Comparison of ENCODE assay signal across 27 cellular contexts in the genomic region with DNA sequence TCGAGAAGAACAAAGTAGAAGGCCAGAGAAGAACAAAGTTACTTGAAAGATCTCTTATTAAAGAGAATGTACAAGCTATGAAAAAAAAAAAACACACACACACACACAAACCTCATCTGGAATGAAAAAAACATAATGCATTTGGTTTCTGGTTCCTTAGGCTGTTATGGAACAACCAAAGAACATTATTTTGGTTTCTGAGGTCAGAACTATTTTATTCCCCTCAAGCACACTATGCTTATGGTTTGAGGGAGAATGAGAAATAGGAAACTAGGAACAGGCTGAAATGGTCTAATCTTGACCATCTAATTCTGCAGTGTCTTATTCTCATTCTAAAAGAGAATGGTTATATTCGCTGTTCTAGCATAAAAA. TPM values are rescaled to one million over a fixed set of nuclear protein-coding genes. Genes with fewer than 3 reads are reported as not detected.
DNase-seq lines count a peak whose midpoint lies in the region; ATAC-seq, FAIRE-seq and TF ChIP-seq lines count a peak whose summit lies in the region.
"Had no signal": no experiment of that assay in that cellular context is flagged by ENCODE, and none has a peak within 500 bp of the region (broad histone marks: within the 10 kb centered on the region; RNA-seq: fewer than 3 reads in every experiment).

No MANE protein-coding gene starts in this region.

- no peak overlapping the region for H3K14ac ChIP-seq in IMR-90 (replicated peaks; ENCODE audit: low read depth, low read length)

- H3K9me3 ChIP-seq in IMR-90 (ENCODE audit: control insufficient read depth, insufficient read depth, low read length) = no peaks in the 10 kb centered on the region
- H3K9me3 ChIP-seq: ascending aorta, gastrocnemius medialis, mucosa of descending colon, neutrophil, tibial artery had no signal

- H2BK20ac ChIP-seq in IMR-90 (ENCODE audit: low read depth, low read length) = no peak overlapping the region

- in situ Hi-C loops in IMR-90 (cut with MboI; ENCODE audit: low sequenced_read_pairs) = loop anchor here (10.0 kb wide), 1 partner anchor 210 kb away; no protein-coding TSS in a partner anchor

- H3K27me3 Mint-ChIP-seq in activated naive CD8-positive, alpha-beta T cell treated with anti-CD3 and anti-CD28 coated beads, Interleukin-2, amount 50 U/mL, for 24 hours = peaks cover 19% of the 10 kb centered on the region
- H3K27me3 Mint-ChIP-seq in natural killer cell treated with Interleukin-12 subunit alpha and Interleukin-12 subunit beta and Interleukin-15 and Interleukin-18, amount 100 ng/mL, for 72 hours = no peaks in the 10 kb centered on the region

- no peak overlapping the region for H4K8ac ChIP-seq in IMR-90 (ENCODE audit: low read depth in 2 of 2, low read length in 2 of 2)

- no peak overlapping the region for H3K9ac ChIP-seq in IMR-90 (ENCODE audit: low read depth, low read length)

- POLR2A ChIA-PET in IMR-90 (lab: Charles Lee; ENCODE audit: unreplicated experiment) = no interaction called here

- dilution Hi-C loops in IMR-90 (cut with HindIII; ENCODE audit: low sequenced_read_pairs, unreplicated experiment) = no loop called here

- no peak for TF ChIP-seq CTCF in D721Med (IDR thresholded peaks at IDR 0.05; ENCODE audit: insufficient read depth, missing control alignments)
- no peak for TF ChIP-seq CTCF in IMR-90 (conservative IDR thresholded peaks at IDR 0.05; ENCODE audit: low read depth, low read length)

- BruUV-seq in IMR-90 (replicated peaks; lab: Mats Ljungman, UMichigan) = no TSS peak

- no CpG with 5 or more reads among the region's 2 CpGs for WGBS in IMR-90 (ENCODE audit: extremely low coverage in 2 of 2, insufficient read length in 1 of 2), 2 experiments

- H2AK5ac ChIP-seq in IMR-90 (ENCODE audit: low read depth, low read length) = 0 out of 2 replicates have a peak overlapping the region, but pooled peaks have one; percentile 31

- DNase-seq in D721Med (ENCODE audit: insufficient read length, low spot score) (no peak), IMR-90 (no peak), iPS-NIHi7 (ENCODE audit: extremely low spot score) (no peak), NCI-H510A treated with DMSO at 0.1 percent for 48 hours (lab: John Stamatoyannopoulos, UW) (no peak)
- DNase-seq in activated naive CD8-positive, alpha-beta T cell treated with anti-CD3 and anti-CD28 coated beads, Interleukin-2, amount 50 U/mL, for 24 hours = no peak
- DNase-seq in natural killer cell treated with Interleukin-12 subunit alpha and Interleukin-12 subunit beta and Interleukin-15 and Interleukin-18, amount 100 ng/mL, for 72 hours (ENCODE audit: low spot score) = no peak
- DNase-seq: activated CD4-positive, alpha-beta T cell treated with anti-CD3 and anti-CD28 coated beads for 36 hours; activated CD8-positive, alpha-beta memory T cell treated with anti-CD3 and anti-CD28 coated beads, Interleukin-2, amount 50 U/mL, for 4 hours; activated naive CD4-positive, alpha-beta T cell treated with anti-CD3 and anti-CD28 coated beads, Interleukin-2, amount 10 ng/mL, durations not matched to agents 7 days and 5 days; DMS79; gastrocnemius medialis; hypothalamus; islet precursor cell; mucosa of descending colon; NCI-H1105; NCI-H2029 treated with DMSO at 0.1 percent for 48 hours; NCI-H226; PC-3; SHP77; stimulated activated naive CD8-positive, alpha-beta T cell treated with anti-CD3 and anti-CD28 coated beads, Interleukin-15, Interleukin-2, amounts not matched to agents 100 U/mL and 50 U/mL, for 24 hours; SW 1271; tibial artery had no signal

- no peak overlapping the region for H4K91ac ChIP-seq in IMR-90 (ENCODE audit: insufficient read depth, low read depth, low read length)

- peak overlapping the region; percentile 9; the same call in 1 of the 2 replicates for H3K23ac ChIP-seq in IMR-90 (ENCODE audit: low read depth, low read length)

- H3K4me3 ChIP-seq in IMR-90 (ENCODE audit: insufficient read depth, low read depth, low read length) = no peak overlapping the region
- H3K4me3 ChIP-seq: ascending aorta, gastrocnemius medialis, GM12878, mucosa of descending colon, skin epidermis, tibial artery had no signal

- H2AFZ ChIP-seq in IMR-90 (replicated peaks; ENCODE audit: low read length, poor library complexity) = no peak overlapping the region

- TF ChIP-seq POLR2A in IMR-90 (IDR thresholded peaks at IDR 0.05; ENCODE audit: low read depth, low read length) = no peak

- ATAC-seq in IMR-90 (ENCODE audit: low read depth) (no peak), HG03432 (IDR thresholded peaks at IDR 0.05; ENCODE audit: unreplicated experiment) (no peak)
- no peak for ATAC-seq in activated naive CD8-positive, alpha-beta T cell treated with anti-CD3 and anti-CD28 coated beads, Interleukin-2, amount 50 U/mL, for 24 hours
- ATAC-seq in natural killer cell treated with Interleukin-12 subunit alpha and Interleukin-12 subunit beta and Interleukin-15 and Interleukin-18, amount 100 ng/mL, for 72 hours = no peak
- ATAC-seq: activated CD4-positive, alpha-beta T cell treated with anti-CD3 and anti-CD28 coated beads for 36 hours; gastrocnemius medialis; GM12878; mucosa of descending colon; PC-3; stimulated activated naive CD8-positive, alpha-beta T cell treated with anti-CD3 and anti-CD28 coated beads, Interleukin-15, Interleukin-2, amounts not matched to agents 100 U/mL and 50 U/mL, for 24 hours had no signal

- no peak overlapping the region for H2AK9ac ChIP-seq in IMR-90 (replicated peaks; ENCODE audit: low read depth, low read length, poor library complexity)

- no peak for TF ChIP-seq RAD21 in IMR-90 (IDR thresholded peaks at IDR 0.05; ENCODE audit: low read length)

- H3K4me1 ChIP-seq in IMR-90 (ENCODE audit: control insufficient read depth, insufficient read depth, low read length) = peaks cover 5% of the 10 kb centered on the region; the same call in 1 of the 2 replicates
- H3K4me1 ChIP-seq: ascending aorta, tibial artery had no signal

- no peak overlapping the region for H3K4ac ChIP-seq in IMR-90 (ENCODE audit: low read depth, low read length)

- H3K79me1 ChIP-seq in IMR-90 (ENCODE audit: low read depth in 1 of 2, low read length in 2 of 2) = peaks cover 10 to 46% of the 10 kb centered on the region in 2 experiments; a peak in 3 of 4 replicates

- H3K4me2 ChIP-seq in IMR-90 (ENCODE audit: low read depth, low read length) = no peak overlapping the region

- intact Hi-C loops in IMR-90 (cut with micrococcal nuclease) = no loop called here

- no peak overlapping the region for H3K56ac ChIP-seq in IMR-90 (ENCODE audit: extremely low read depth, insufficient read depth, low read length)

- FAIRE-seq in D721Med (lab: Jason Lieb, UNC) = peak; percentile 46
- FAIRE-seq: GM12878 had no signal

- peaks cover 3% of the 10 kb centered on the region; the same call in 1 of the 2 replicates for H3K36me3 ChIP-seq in IMR-90 (ENCODE audit: control insufficient read depth, insufficient read depth, low read length)
- H3K36me3 ChIP-seq: ascending aorta, gastrocnemius medialis, tibial artery had no signal

- no peak overlapping the region for H2BK15ac ChIP-seq in IMR-90 (ENCODE audit: low read depth, low read length)

- H3K4me1 Mint-ChIP-seq in activated naive CD8-positive, alpha-beta T cell treated with anti-CD3 and anti-CD28 coated beads, Interleukin-2, amount 50 U/mL, for 24 hours = peaks cover 75% of the 10 kb centered on the region
- peaks cover 76% of the 10 kb centered on the region in 2 donors for H3K4me1 Mint-ChIP-seq in natural killer cell treated with Interleukin-12 subunit alpha and Interleukin-12 subunit beta and Interleukin-15 and Interleukin-18, amount 100 ng/mL, for 72 hours (ENCODE audit: low read depth in 2 of 2)

- no peak overlapping the region for H3K27ac ChIP-seq in IMR-90 (ENCODE audit: insufficient read depth, low read length)
- H3K27ac ChIP-seq: ascending aorta, gastrocnemius medialis, neutrophil, tibial artery had no signal

- peak overlapping the region; percentile 61 for H3K27ac Mint-ChIP-seq in activated naive CD8-positive, alpha-beta T cell treated with anti-CD3 and anti-CD28 coated beads, Interleukin-2, amount 50 U/mL, for 24 hours
- peak overlapping the region; percentile 96 to 100 for H3K27ac Mint-ChIP-seq in natural killer cell treated with Interleukin-12 subunit alpha and Interleukin-12 subunit beta and Interleukin-15 and Interleukin-18, amount 100 ng/mL, for 72 hours

- H3K4me3 Mint-ChIP-seq in activated naive CD8-positive, alpha-beta T cell treated with anti-CD3 and anti-CD28 coated beads, Interleukin-2, amount 50 U/mL, for 24 hours = no peak overlapping the region
- peak overlapping the region; percentile 98 for H3K4me3 Mint-ChIP-seq in natural killer cell treated with Interleukin-12 subunit alpha and Interleukin-12 subunit beta and Interleukin-15 and Interleukin-18, amount 100 ng/mL, for 72 hours
- H3K4me3 Mint-ChIP-seq: activated naive CD4-positive, alpha-beta T cell treated with anti-CD3 and anti-CD28 coated beads, Interleukin-2, amount 10 ng/mL, durations not matched to agents 7 days and 5 days had no signal

- no peaks in the 10 kb centered on the region for H3K27me3 ChIP-seq in IMR-90 (ENCODE audit: control insufficient read depth, insufficient read depth, low read length)
- H3K27me3 ChIP-seq: ascending aorta, neutrophil had no signal

- H2BK5ac ChIP-seq in IMR-90 (ENCODE audit: low read depth, low read length, poor library complexity, severe bottlenecking) = no peak overlapping the region

- no peaks in the 10 kb centered on the region; the same call in none of the 2 replicates for H3K9me1 ChIP-seq in IMR-90 (ENCODE audit: insufficient read depth, low read length)

- no peak overlapping the region for H2BK120ac ChIP-seq in IMR-90 (ENCODE audit: low read depth, low read length)

- no peak overlapping the region for H4K5ac ChIP-seq in IMR-90 (ENCODE audit: low read depth, low read length)

- no peak overlapping the region for H3K18ac ChIP-seq in IMR-90 (ENCODE audit: low read depth, low read length)

- H4K20me1 ChIP-seq in IMR-90 (ENCODE audit: insufficient read depth, low read length) = no peaks in the 10 kb centered on the region

- no peaks in the 10 kb centered on the region for H3K9me3 Mint-ChIP-seq in activated naive CD8-positive, alpha-beta T cell treated with anti-CD3 and anti-CD28 coated beads, Interleukin-2, amount 50 U/mL, for 24 hours
- no peaks in the 10 kb centered on the region for H3K9me3 Mint-ChIP-seq in natural killer cell treated with Interleukin-12 subunit alpha and Interleukin-12 subunit beta and Interleukin-15 and Interleukin-18, amount 100 ng/mL, for 72 hours
- H3K9me3 Mint-ChIP-seq: activated naive CD4-positive, alpha-beta T cell treated with anti-CD3 and anti-CD28 coated beads, Interleukin-2, amount 10 ng/mL, durations not matched to agents 7 days and 5 days had no signal

- CTCF ChIA-PET in IMR-90 (lab: Yijun Ruan, JAX) = interaction anchor here (1.6 kb wide), 1 partner anchor 9 kb away, joined by 5 read pairs; a partner anchor contains a TSS

- peaks cover 6% of the 10 kb centered on the region for H3K36me3 Mint-ChIP-seq in activated naive CD8-positive, alpha-beta T cell treated with anti-CD3 and anti-CD28 coated beads, Interleukin-2, amount 50 U/mL, for 24 hours (ENCODE audit: low read depth)
- peaks cover 48% of the 10 kb centered on the region for H3K36me3 Mint-ChIP-seq in natural killer cell treated with Interleukin-12 subunit alpha and Interleukin-12 subunit beta and Interleukin-15 and Interleukin-18, amount 100 ng/mL, for 72 hours

RNA-seq across cellular contexts. Expression of a gene that starts 8.8 kb away (rescaled TPM):
- total RNA-seq in IMR-90 (2012; rRNA removed) = 2.3 and 6.9 TPM in 2 replicates
- 3.0 and 3.9 TPM in 2 replicates for polyA plus RNA-seq in IMR-90 (2012; rRNA removed)
- 2.5 and 2.9 TPM in 2 replicates for polyA plus RNA-seq in IMR-90 (2012; cell fraction: cytosol; rRNA removed)
- polyA plus RNA-seq in IMR-90 (2012; cell fraction: nucleus; rRNA removed; ENCODE audit: low replicate concordance) = 11.9 and 13.5 TPM in 2 replicates
- 100 to 1,000 TPM; 174 to 192 TPM for total RNA-seq in natural killer cell treated with Interleukin-12 subunit alpha and Interleukin-12 subunit beta and Interleukin-15 and Interleukin-18, amount 100 ng/mL, for 72 hours

Comparison
In these comparisons a context has a peak if more than half of its experiments do, and no peak if none do; other contexts are left out.
1. RNA of a gene that starts 8.8 kb away (total RNA-seq): 174 to 192 TPM in natural killer cell treated with Interleukin-12 subunit alpha and Interleukin-12 subunit beta and Interleukin-15 and Interleukin-18, amount 100 ng/mL, for 72 hours; 2.3 to 6.9 TPM in IMR-90; every median in the first group is over 10 times any median in the second.